Comparison of ENCODE assay signal across 9 cellular contexts in the genomic region with DNA sequence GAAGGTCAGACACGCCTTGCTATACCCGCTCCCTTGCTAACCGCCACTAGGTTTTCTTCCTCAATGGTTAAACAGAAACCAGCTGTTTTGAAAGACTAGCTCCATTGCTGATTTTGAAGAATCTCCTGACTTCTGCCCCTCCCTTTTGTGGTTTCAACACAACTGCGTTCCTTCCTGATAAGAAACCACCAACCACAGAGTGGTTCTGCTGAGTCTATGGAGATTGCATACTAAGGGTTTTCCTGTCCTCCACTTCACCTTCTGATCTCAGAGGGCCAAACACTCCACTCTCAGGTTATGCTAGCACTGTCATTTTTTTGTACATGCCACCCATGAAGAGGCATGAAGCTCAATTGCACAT.
DNase-seq lines count a peak whose midpoint lies in the region; ATAC-seq and TF ChIP-seq lines count a peak whose summit lies in the region.
"Had no signal": no experiment of that assay in that cellular context is flagged by ENCODE, and none has a peak within 500 bp of the region (broad histone marks: within the 10 kb centered on the region; RNA-seq: fewer than 3 reads in every experiment).

No MANE protein-coding gene starts in this region.

- H3K4me3 ChIP-seq in GM23248 (no peak overlapping the region), neutrophil (ENCODE audit: low read depth in 1 of 2, low read length in 1 of 2) (peak overlapping the region; percentile 33 to 45)
- H3K4me3 ChIP-seq: skin epidermis had no signal

- H3K4me1 ChIP-seq in GM23248 (ENCODE audit: insufficient read depth) = no peaks in the 10 kb centered on the region
- peaks cover 77 to 84% of the 10 kb centered on the region in 2 experiments for H3K4me1 ChIP-seq in neutrophil (ENCODE audit: control insufficient read depth in 1 of 2, insufficient read depth in 1 of 2, low read depth in 1 of 2, low read length in 1 of 2)

- no peaks in the 10 kb centered on the region for H3K9me3 ChIP-seq in GM23248 (ENCODE audit: low read depth)
- no peaks in the 10 kb centered on the region for H3K9me3 ChIP-seq in neutrophil

- H3F3A ChIP-seq in GM23248 (ENCODE audit: insufficient read depth) = no peaks in the 10 kb centered on the region

- 61 to 63% methylated on average over 4 of the region's 4 CpGs for WGBS in GM23248 (ENCODE audit: low coverage in 1 of 2, low lambda C conversion rate in 2 of 2, missing lambda C conversion rate in 2 of 2), 2 experiments

- peaks cover 78% of the 10 kb centered on the region for H3K27me3 Mint-ChIP-seq in activated naive CD8-positive, alpha-beta T cell treated with anti-CD3 and anti-CD28 coated beads, Interleukin-2, amount 50 U/mL, for 24 hours

- no peak overlapping the region for H2AFZ ChIP-seq in GM23248

- no peak overlapping the region for H3K4me2 ChIP-seq in GM23248 (ENCODE audit: unreplicated experiment)

- no peak overlapping the region for H3K9ac ChIP-seq in GM23248

- no peaks in the 10 kb centered on the region for H3K36me3 ChIP-seq in GM23248 (ENCODE audit: low read depth)
- H3K36me3 ChIP-seq in neutrophil = no peaks in the 10 kb centered on the region

- no peaks in the 10 kb centered on the region for H3K36me3 Mint-ChIP-seq in activated naive CD8-positive, alpha-beta T cell treated with anti-CD3 and anti-CD28 coated beads, Interleukin-2, amount 50 U/mL, for 24 hours (ENCODE audit: low read depth)

- peak; percentile 74 for ATAC-seq in GM18499 (IDR thresholded peaks at IDR 0.05; ENCODE audit: insufficient read depth, unreplicated experiment)
- ATAC-seq in activated naive CD8-positive, alpha-beta T cell treated with anti-CD3 and anti-CD28 coated beads, Interleukin-2, amount 50 U/mL, for 24 hours = peak; percentile 88

- DNase-seq in GM23248 = peak; percentile 30
- peak; percentile 85 for DNase-seq in M059J (ENCODE audit: low read depth)
- peak; percentile 29 for DNase-seq in activated naive CD8-positive, alpha-beta T cell treated with anti-CD3 and anti-CD28 coated beads, Interleukin-2, amount 50 U/mL, for 24 hours
- no peak for DNase-seq in foreskin melanocyte
- no peak for DNase-seq in GOT3 (lab: John Stamatoyannopoulos, UW)
- no peak for DNase-seq in middle frontal gyrus (ENCODE audit: extremely low spot score, low spot score)

- H3K4me1 Mint-ChIP-seq in activated naive CD8-positive, alpha-beta T cell treated with anti-CD3 and anti-CD28 coated beads, Interleukin-2, amount 50 U/mL, for 24 hours = peaks cover 17% of the 10 kb centered on the region

- TF ChIP-seq CTCF in neutrophil (IDR thresholded peaks at IDR 0.05) = peak; percentile 53

- H3K79me2 ChIP-seq in GM23248 (ENCODE audit: insufficient read depth) = no peaks in the 10 kb centered on the region

- H3K9me3 Mint-ChIP-seq in activated naive CD8-positive, alpha-beta T cell treated with anti-CD3 and anti-CD28 coated beads, Interleukin-2, amount 50 U/mL, for 24 hours = no peaks in the 10 kb centered on the region

- peaks cover 55% of the 10 kb centered on the region for H3K27me3 ChIP-seq in GM23248 (replicated peaks; ENCODE audit: insufficient read depth)
- H3K27me3 ChIP-seq in neutrophil = no peaks in the 10 kb centered on the region

- H4K20me1 ChIP-seq in GM23248 (ENCODE audit: insufficient read depth) = no peaks in the 10 kb centered on the region

- H3K27ac ChIP-seq in GM23248 (no peak overlapping the region), neutrophil (peak overlapping the region; percentile 82)
- H3K27ac ChIP-seq: skin epidermis had no signal

- H3K27ac Mint-ChIP-seq in activated naive CD8-positive, alpha-beta T cell treated with anti-CD3 and anti-CD28 coated beads, Interleukin-2, amount 50 U/mL, for 24 hours = peak overlapping the region; percentile 80

- in situ Hi-C loops in GM23248 (cut with MboI) = no loop called here

- H3K9me2 ChIP-seq in GM23248 (ENCODE audit: insufficient read depth) = no peaks in the 10 kb centered on the region

- H3K4me3 Mint-ChIP-seq in activated naive CD8-positive, alpha-beta T cell treated with anti-CD3 and anti-CD28 coated beads, Interleukin-2, amount 50 U/mL, for 24 hours = peak overlapping the region; percentile 45

Comparison
In these comparisons a context has a peak if more than half of its experiments do, and no peak if none do; other contexts are left out.
1. DNase-seq: peak in GM23248 (single experiment), M059J (single experiment) and activated naive CD8-positive, alpha-beta T cell treated with anti-CD3 and anti-CD28 coated beads, Interleukin-2, amount 50 U/mL, for 24 hours (single experiment); none in foreskin melanocyte (single experiment), GOT3 (single experiment) and middle frontal gyrus (single experiment).